In genomic region chr14:56339855-56340701, GRCh38 we compare ENCODE assay signal across 8 cellular contexts.
DNase-seq lines count a peak whose midpoint lies in the region; ATAC-seq and TF ChIP-seq lines count a peak whose summit lies in the region.

No MANE protein-coding gene starts in this region.

- H3K27me3 ChIP-seq in DOHH2 (ENCODE audit: control insufficient read depth, low read length), result no peaks in the 10 kb centered on the region
- no peaks in the 10 kb centered on the region for H3K27me3 ChIP-seq in HAP-1 (ENCODE audit: low read depth)
- H3K27me3 ChIP-seq in hepatocyte, result no peaks in the 10 kb centered on the region

- H3K79me2 ChIP-seq in DOHH2 (ENCODE audit: control insufficient read depth, low read length) (no peaks in the 10 kb centered on the region), hepatocyte (no peaks in the 10 kb centered on the region)

- no peak overlapping the region for H2AFZ ChIP-seq in hepatocyte

- H3K27ac ChIP-seq in DOHH2 (ENCODE audit: low read depth, low read length) (no peak overlapping the region), hepatocyte (no peak overlapping the region)

- H3K9me2 ChIP-seq in DOHH2 (replicated peaks; ENCODE audit: control insufficient read depth, low read length) (no peaks in the 10 kb centered on the region), hepatocyte (replicated peaks; ENCODE audit: insufficient read depth) (no peaks in the 10 kb centered on the region)

- no peaks in the 10 kb centered on the region for H3F3A ChIP-seq in DOHH2 (ENCODE audit: control insufficient read depth, insufficient read depth)

- TF ChIP-seq CTCF in DOHH2 (IDR thresholded peaks at IDR 0.05; ENCODE audit: low read depth, low read length, poor library complexity, severe bottlenecking) (peak; percentile 79), astrocyte of the cerebellum (IDR thresholded peaks at IDR 0.05; ENCODE audit: low read depth, low read length, missing control alignments) (peak; percentile 93), hepatocyte (IDR thresholded peaks at IDR 0.05; ENCODE audit: poor library complexity) (peak; percentile 73)

- H4K20me1 ChIP-seq in DOHH2 (ENCODE audit: control insufficient read depth, insufficient read depth, low read depth, low read length) (no peaks in the 10 kb centered on the region), hepatocyte (ENCODE audit: insufficient read depth, poor library complexity, severe bottlenecking) (no peaks in the 10 kb centered on the region)

- H3K9me3 ChIP-seq in DOHH2 (ENCODE audit: control insufficient read depth, insufficient read depth, low read length) (no peaks in the 10 kb centered on the region), HAP-1 (no peaks in the 10 kb centered on the region), hepatocyte (ENCODE audit: low read depth) (no peaks in the 10 kb centered on the region)

- 51% methylated on average over 9 of the region's 9 CpGs for WGBS in hepatocyte (ENCODE audit: low lambda C conversion rate, missing lambda C conversion rate)

- ATAC-seq in HG03457 (IDR thresholded peaks at IDR 0.05; ENCODE audit: unreplicated experiment), result no peak

- peak; percentile 86 to 87 for DNase-seq in HAP-1 (ENCODE audit: low spot score in 2 of 2)
- DNase-seq in NCI-H1092 (lab: John Stamatoyannopoulos, UW), result peak; percentile 54
- peak; percentile 74 for DNase-seq in SW480 (ENCODE audit: low spot score)
- DNase-seq in astrocyte of the cerebellum (ENCODE audit: low read depth), result peak; percentile 80
- peak; percentile 87 for DNase-seq in hepatocyte (ENCODE audit: low spot score)
- DNase-seq in skeletal muscle cell (ENCODE audit: low read depth), result peak; percentile 87

- in situ Hi-C loops in HAP-1 (cut with MboI; ENCODE audit: low sequenced_read_pairs) (loop anchor here (10.0 kb wide), 3 partner anchors 475 to 635 kb away; no protein-coding TSS in a partner anchor), astrocyte of the cerebellum (cut with HindIII; ENCODE audit: low sequenced_read_pairs) (no loop called here)

- H3K36me3 ChIP-seq in DOHH2 (ENCODE audit: control insufficient read depth, low read length) (no peaks in the 10 kb centered on the region), HAP-1 (replicated peaks) (no peaks in the 10 kb centered on the region), hepatocyte (replicated peaks; ENCODE audit: insufficient read depth, low read depth) (no peaks in the 10 kb centered on the region)

- no peak overlapping the region for H3K4me2 ChIP-seq in DOHH2 (ENCODE audit: low read length)
- H3K4me2 ChIP-seq in hepatocyte, result no peak overlapping the region

- peaks cover 16% of the 10 kb centered on the region for H3K4me1 ChIP-seq in DOHH2 (ENCODE audit: control insufficient read depth, low read length)
- H3K4me1 ChIP-seq in HAP-1, result peaks cover 4% of the 10 kb centered on the region
- H3K4me1 ChIP-seq in hepatocyte (ENCODE audit: insufficient read depth), result no peaks in the 10 kb centered on the region

- H3K4me3 ChIP-seq in DOHH2 (ENCODE audit: low read length) (no peak overlapping the region), HAP-1 (no peak overlapping the region), astrocyte of the cerebellum (ENCODE audit: low read depth, low read length) (no peak overlapping the region), hepatocyte (no peak overlapping the region), skeletal muscle cell (ENCODE audit: low read depth, low read length) (no peak overlapping the region)
